ENCODE assay signal across 18 cellular contexts in the genomic region with DNA sequence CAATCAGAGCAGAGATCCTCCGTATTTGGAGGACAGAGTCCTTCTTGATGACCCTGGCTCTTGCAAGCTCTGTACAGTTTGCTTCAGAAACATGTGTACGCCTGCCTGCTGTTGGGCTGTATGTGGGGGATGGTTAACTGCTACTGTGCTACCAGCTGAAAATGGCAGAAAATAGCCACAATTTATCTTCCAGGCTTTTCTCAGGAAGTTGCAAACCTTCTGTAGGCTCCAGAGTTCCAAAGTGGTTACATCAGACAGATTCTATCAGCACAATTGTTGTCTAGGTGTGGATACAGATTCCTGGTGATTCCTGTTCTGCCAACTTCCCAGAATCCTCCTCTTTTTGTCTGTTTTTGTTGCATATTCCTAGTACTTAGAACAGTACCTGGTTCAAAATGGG. TPM values are rescaled to one million over a fixed set of nuclear protein-coding genes. Genes with fewer than 3 reads are reported as not detected.
DNase-seq lines count a peak whose midpoint lies in the region; ATAC-seq lines count a peak whose summit lies in the region.
"Had no signal": no experiment of that assay in that cellular context is flagged by ENCODE, and none has a peak within 500 bp of the region (broad histone marks: within the 10 kb centered on the region; RNA-seq: fewer than 3 reads in every experiment).

No MANE protein-coding gene starts in this region.

- DNase-seq in stimulated activated naive CD8-positive, alpha-beta T cell treated with anti-CD3 and anti-CD28 coated beads, Interleukin-15, amount 100 ng/mL, for 72 hours: no peak
- DNase-seq in stimulated activated naive CD8-positive, alpha-beta T cell treated with anti-CD3 and anti-CD28 coated beads, Interleukin-15, Interleukin-2, amounts not matched to agents 100 U/mL and 50 U/mL, for 24 hours: no peak
- DNase-seq in islet precursor cell (peak; percentile 78), NOMO-1 (lab: John Stamatoyannopoulos, UW; ENCODE audit: unreplicated experiment in 2 of 2) (no peak), NCI-H510A (lab: John Stamatoyannopoulos, UW) (no peak), mucosa of gallbladder (ENCODE audit: low spot score) (no peak)
- no peak for DNase-seq in activated CD4-positive, CD25-positive, alpha-beta regulatory T cell treated with anti-CD3 and anti-CD28 coated beads, Interleukin-2, amount 50 U/mL, for 72 hours
- DNase-seq: activated CD4-positive, alpha-beta T cell treated with anti-CD3 and anti-CD28 coated beads for 48 hours; activated naive CD8-positive, alpha-beta T cell treated with anti-CD3 and anti-CD28 coated beads, Interleukin-2, amount 50 U/mL, for 24 hours; central memory CD4-positive, alpha-beta T cell; effector memory CD4-positive, alpha-beta T cell; foreskin fibroblast; hypothalamus; NCI-H187 treated with DMSO at 0.1 percent for 48 hours; NCI-H526; ovary; stimulated activated CD4-positive, alpha-beta T cell treated with anti-CD3 and anti-CD28 coated beads, Interleukin-2, amount 100 ng/mL, for 48 hours had no signal

- ATAC-seq in stimulated activated naive CD8-positive, alpha-beta T cell treated with anti-CD3 and anti-CD28 coated beads, Interleukin-15, amount 100 ng/mL, for 72 hours: no peak
- no peak for ATAC-seq in stimulated activated naive CD8-positive, alpha-beta T cell treated with anti-CD3 and anti-CD28 coated beads, Interleukin-15, Interleukin-2, amounts not matched to agents 100 U/mL and 50 U/mL, for 24 hours
- no peak for ATAC-seq in activated T-helper 17 cell treated with anti-CD3 and anti-CD28 coated beads, Interleukin-2, amount 50 U/mL, for 72 hours (replicated peaks)
- ATAC-seq: activated naive CD8-positive, alpha-beta T cell treated with anti-CD3 and anti-CD28 coated beads, Interleukin-2, amount 50 U/mL, for 24 hours had no signal

- H3K27ac Mint-ChIP-seq in stimulated activated naive CD8-positive, alpha-beta T cell treated with anti-CD3 and anti-CD28 coated beads, Interleukin-15, amount 100 ng/mL, for 72 hours: peak overlapping the region; percentile 12 to 87
- H3K27ac Mint-ChIP-seq in activated T-helper 17 cell treated with anti-CD3 and anti-CD28 coated beads, Interleukin-2, amount 50 U/mL, for 72 hours: peak overlapping the region; percentile 41
- H3K27ac Mint-ChIP-seq: activated naive CD8-positive, alpha-beta T cell treated with anti-CD3 and anti-CD28 coated beads, Interleukin-2, amount 50 U/mL, for 24 hours had no signal

- no peaks in the 10 kb centered on the region for H3K9me3 Mint-ChIP-seq in stimulated activated naive CD8-positive, alpha-beta T cell treated with anti-CD3 and anti-CD28 coated beads, Interleukin-15, amount 100 ng/mL, for 72 hours
- H3K9me3 Mint-ChIP-seq in activated T-helper 17 cell treated with anti-CD3 and anti-CD28 coated beads, Interleukin-2, amount 50 U/mL, for 72 hours: no peaks in the 10 kb centered on the region
- H3K9me3 Mint-ChIP-seq: activated naive CD8-positive, alpha-beta T cell treated with anti-CD3 and anti-CD28 coated beads, Interleukin-2, amount 50 U/mL, for 24 hours had no signal

- no peaks in the 10 kb centered on the region for H3K27me3 Mint-ChIP-seq in stimulated activated naive CD8-positive, alpha-beta T cell treated with anti-CD3 and anti-CD28 coated beads, Interleukin-15, amount 100 ng/mL, for 72 hours
- no peaks in the 10 kb centered on the region for H3K27me3 Mint-ChIP-seq in activated T-helper 17 cell treated with anti-CD3 and anti-CD28 coated beads, Interleukin-2, amount 50 U/mL, for 72 hours
- H3K27me3 Mint-ChIP-seq: activated naive CD8-positive, alpha-beta T cell treated with anti-CD3 and anti-CD28 coated beads, Interleukin-2, amount 50 U/mL, for 24 hours had no signal

- no peak overlapping the region for H3K4me3 Mint-ChIP-seq in stimulated activated naive CD8-positive, alpha-beta T cell treated with anti-CD3 and anti-CD28 coated beads, Interleukin-15, amount 100 ng/mL, for 72 hours
- H3K4me3 Mint-ChIP-seq in activated T-helper 17 cell treated with anti-CD3 and anti-CD28 coated beads, Interleukin-2, amount 50 U/mL, for 72 hours: no peak overlapping the region
- H3K4me3 Mint-ChIP-seq: activated naive CD8-positive, alpha-beta T cell treated with anti-CD3 and anti-CD28 coated beads, Interleukin-2, amount 50 U/mL, for 24 hours had no signal

- H3K36me3 Mint-ChIP-seq in activated T-helper 17 cell treated with anti-CD3 and anti-CD28 coated beads, Interleukin-2, amount 50 U/mL, for 72 hours (ENCODE audit: low read depth): peaks cover 97% of the 10 kb centered on the region

- H3K4me1 Mint-ChIP-seq in stimulated activated naive CD8-positive, alpha-beta T cell treated with anti-CD3 and anti-CD28 coated beads, Interleukin-15, amount 100 ng/mL, for 72 hours: no peaks in the 10 kb centered on the region
- H3K4me1 Mint-ChIP-seq in activated T-helper 17 cell treated with anti-CD3 and anti-CD28 coated beads, Interleukin-2, amount 50 U/mL, for 72 hours: peaks cover 5% of the 10 kb centered on the region
- H3K4me1 Mint-ChIP-seq: activated naive CD8-positive, alpha-beta T cell treated with anti-CD3 and anti-CD28 coated beads, Interleukin-2, amount 50 U/mL, for 24 hours had no signal

RNA-seq across cellular contexts. Expression of a gene that starts 35.6 kb away (rescaled TPM):
- 10 to 100 TPM; 55.2 to 99.2 TPM for total RNA-seq in activated T-helper 17 cell treated with anti-CD3 and anti-CD28 coated beads, Interleukin-2, amount 50 U/mL, for 72 hours
- total RNA-seq in mucosa of gallbladder: 37.5 TPM

RNA-seq across cellular contexts. Expression of a gene that starts 51.6 kb away (rescaled TPM):
- 10 to 100 TPM; 32.4 to 38.0 TPM for total RNA-seq in activated T-helper 17 cell treated with anti-CD3 and anti-CD28 coated beads, Interleukin-2, amount 50 U/mL, for 72 hours
- 45.1 TPM for total RNA-seq in mucosa of gallbladder

RNA-seq across cellular contexts. Expression of a gene that starts 55.8 kb away (rescaled TPM):
- 10 to 100 TPM; 35.8 to 47.6 TPM for total RNA-seq in activated T-helper 17 cell treated with anti-CD3 and anti-CD28 coated beads, Interleukin-2, amount 50 U/mL, for 72 hours
- total RNA-seq in mucosa of gallbladder: 40.3 TPM
